Comparison of ENCODE assay signal across 1 cellular context in genomic region chr3:172066880-172067778, GRCh38.
TF ChIP-seq lines count a peak whose summit lies in the region.

No MANE protein-coding gene starts in this region.

TF ChIP-seq in HepG2, 621 proteins besides CTCF, POLR2A, EP300 and RAD21:
- TF ChIP-seq U2AF2 (IDR thresholded peaks at IDR 0.05; ENCODE audit: low read depth, low read length) (no peak), AGO1 (IDR thresholded peaks at IDR 0.05; ENCODE audit: low read depth, low read length, poor library complexity, severe bottlenecking) (no peak), POLR2AphosphoS5 (IDR thresholded peaks at IDR 0.05; ENCODE audit: low read depth, low read length) (peak; percentile 39; the same call in 1 of the 2 replicates), JARID2 (CRISPR knock-in tag; IDR thresholded peaks at IDR 0.05; ENCODE audit: insufficient replicate concordance) (peak; percentile 4), KLF13 (CRISPR knock-in tag; IDR thresholded peaks at IDR 0.05) (no peak)
